In genomic region chr19:50777830-50778303, GRCh38 we compare ENCODE assay signal across 15 cellular contexts. TPM values are rescaled to one million over a fixed set of nuclear protein-coding genes. Genes with fewer than 3 reads are reported as not detected.
DNase-seq lines count a peak whose midpoint lies in the region; ATAC-seq and TF ChIP-seq lines count a peak whose summit lies in the region.
"Had no signal": no experiment of that assay in that cellular context is flagged by ENCODE, and none has a peak within 500 bp of the region (broad histone marks: within the 10 kb centered on the region; RNA-seq: fewer than 3 reads in every experiment).

No MANE protein-coding gene starts in this region.

- peaks cover 0 to 4% of the 10 kb centered on the region in 2 donors for H3K9me3 ChIP-seq in ovary
- H3K9me3 ChIP-seq: prostate gland had no signal

- TF ChIP-seq POLR2A in ovary (IDR thresholded peaks at IDR 0.05), result no peak

- DNase-seq in DMS53 (lab: John Stamatoyannopoulos, UW) (peak; percentile 23), DMS53 treated with DMSO at 0.1 percent for 48 hours (lab: John Stamatoyannopoulos, UW; ENCODE audit: unreplicated experiment) (no peak), NCI-H2227 (lab: John Stamatoyannopoulos, UW; ENCODE audit: unreplicated experiment) (peak; percentile 39), caudate nucleus (lab: John Stamatoyannopoulos, UW) (peak in 49 of 61 donors; percentile 0 to 90 (median 51)), putamen (ENCODE audit: low spot score) (peak; percentile 82), ovary (no peak), NCI-H2171 treated with DMSO at 0.1 percent for 48 hours (lab: John Stamatoyannopoulos, UW) (no peak)
- DNase-seq: 8988T, NCI-H146, SIG-M5 had no signal

- ATAC-seq in GM19395 (IDR thresholded peaks at IDR 0.05; ENCODE audit: unreplicated experiment), result no peak
- ATAC-seq: left lobe of liver had no signal

- no peak overlapping the region for H3K4me3 ChIP-seq in ovary
- H3K4me3 ChIP-seq: prostate gland had no signal

- no peak for TF ChIP-seq EP300 in ovary (IDR thresholded peaks at IDR 0.05)

- H3K27ac ChIP-seq in caudate nucleus (ENCODE audit: low read depth, low read length), result no peak overlapping the region
- H3K27ac ChIP-seq in ovary, result no peak overlapping the region
- H3K27ac ChIP-seq: prostate gland had no signal

- intact Hi-C loops in ovary (cut with DNase I), result loop anchor here in 1 of 4 donors (5.0 kb wide), 1 partner anchor 411 kb away; the partner anchor contains the start of gene NAPSA

- H3K36me3 ChIP-seq in ovary, result no peaks in the 10 kb centered on the region
- H3K36me3 ChIP-seq: prostate gland had no signal

- H3K27me3 ChIP-seq in ovary, result no peaks in the 10 kb centered on the region

- no peak for TF ChIP-seq CTCF in ovary (IDR thresholded peaks at IDR 0.05)

- WGBS in ovary, 3 donors, result 0 to 1% (median 1%) methylated on average over 30 of the region's 30 CpGs

- no peaks in the 10 kb centered on the region for H3K4me1 ChIP-seq in ovary (ENCODE audit: insufficient read depth)
- H3K4me1 ChIP-seq: prostate gland had no signal

RNA-seq across cellular contexts. Expression of gene GPR32, which starts 7.6 kb away (rescaled TPM):
- not detected for total RNA-seq in ovary
- polyA plus RNA-seq in ovary, result not detected
- total RNA-seq: epithelial cell of proximal tubule, left lobe of liver, prostate gland had no signal
- polyA plus RNA-seq: adipose tissue had no signal

RNA-seq across cellular contexts. Expression of gene ACP4, which starts 12.3 kb away (rescaled TPM):
- total RNA-seq in ovary, result not detected
- polyA plus RNA-seq in ovary, result not detected
- total RNA-seq: epithelial cell of proximal tubule, left lobe of liver, prostate gland had no signal
- polyA plus RNA-seq: adipose tissue had no signal

RNA-seq across cellular contexts. Expression of gene KLK1, which starts 45.7 kb away (rescaled TPM):
- under 1 TPM in 6 of 7 donors, not detected in 1; 0.40 to 0.95 (median 0.57) TPM for total RNA-seq in ovary
- 1 to 10 TPM in 1 of 2 donors, under 1 TPM in 1; 0.23 to 1.2 TPM for polyA plus RNA-seq in ovary

RNA-seq across cellular contexts. Expression of gene CLEC11A, which starts 54.7 kb away (rescaled TPM):
- 100 to 1,000 TPM in 1 of 7 donors, 10 to 100 TPM in 6; 17.3 to 120 (median 33.8) TPM for total RNA-seq in ovary
- 10 to 100 TPM in 1 of 2 donors, 1 to 10 TPM in 1; 3.8 to 27.9 TPM for polyA plus RNA-seq in ovary

RNA-seq across cellular contexts. Expression of gene KLK15, which starts 55.5 kb away (rescaled TPM):
- total RNA-seq in ovary, result not detected
- not detected for polyA plus RNA-seq in ovary
- total RNA-seq: epithelial cell of proximal tubule, left lobe of liver had no signal

Comparison
In these comparisons a context has a peak if more than half of its experiments do, and no peak if none do; other contexts are left out.
1. DNase-seq: peak in DMS53 (single experiment), NCI-H2227 (single experiment), caudate nucleus (49 of 61) and putamen (single experiment); none in DMS53 treated with DMSO at 0.1 percent for 48 hours (single experiment), ovary (0 of 5) and NCI-H2171 treated with DMSO at 0.1 percent for 48 hours (single experiment).